Comparison of ENCODE assay signal across 13 cellular contexts in genomic region chr10:119981826-119982225, GRCh38.
"Had no signal": no experiment of that assay in that cellular context is flagged by ENCODE, and none has a peak within 500 bp of the region (broad histone marks: within the 10 kb centered on the region; RNA-seq: fewer than 3 reads in every experiment).

No MANE protein-coding gene starts in this region.

- H3K27me3 ChIP-seq: esophagus muscularis mucosa, uterus had no signal

- H3K4me1 Mint-ChIP-seq: neural crest cell had no signal

- H3K36me3 Mint-ChIP-seq: activated naive CD8-positive, alpha-beta T cell had no signal

- H3K27ac Mint-ChIP-seq: activated naive CD8-positive, alpha-beta T cell; T-helper 17 cell had no signal

- DNase-seq: activated effector memory CD4-positive, alpha-beta T cell treated with anti-CD3 and anti-CD28 coated beads, Interleukin-2, amount 50 U/mL, for 16 hours; left ventricle myocardium superior; mesendoderm; small intestine; stomach; T-helper 17 cell; uterus had no signal

- H3K36me3 ChIP-seq: esophagus muscularis mucosa, stomach, uterus had no signal

- ATAC-seq: activated CD4-positive, CD25-positive, alpha-beta regulatory T cell treated with anti-CD3 and anti-CD28 coated beads, Interleukin-2, amount 50 U/mL, for 24 hours; left ventricle myocardium superior; T-helper 17 cell had no signal

- H3K4me3 ChIP-seq: esophagus muscularis mucosa, stomach, uterus had no signal

- H3K9me3 ChIP-seq: esophagus muscularis mucosa, uterus had no signal

- H3K27ac ChIP-seq: stomach, uterus had no signal

- H3K4me3 Mint-ChIP-seq: activated naive CD8-positive, alpha-beta T cell; neural crest cell; T-helper 17 cell had no signal

- H3K4me1 ChIP-seq: uterus had no signal

- FAIRE-seq: endometrium, keratinocyte, small intestine had no signal
